ENCODE assay signal across 1 cellular context in the genomic region with DNA sequence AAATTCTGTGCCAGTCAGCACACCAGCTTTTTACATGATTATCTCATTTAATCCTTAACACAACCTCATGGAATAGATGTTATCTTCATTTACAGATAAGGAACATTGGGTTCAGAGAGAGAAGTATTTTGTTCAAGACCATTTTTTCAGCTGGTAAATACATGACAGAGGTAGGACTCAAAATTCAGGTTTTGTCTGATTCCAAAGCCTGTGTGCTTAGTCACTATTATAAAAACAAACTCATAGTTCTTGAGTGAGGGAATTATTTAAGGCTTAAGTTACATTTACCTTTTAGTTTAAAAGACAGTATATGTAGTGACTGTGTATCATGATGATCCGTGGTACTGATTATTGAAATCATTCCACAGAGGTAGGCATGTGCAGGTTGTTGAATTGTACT.
TF ChIP-seq lines count a peak whose summit lies in the region.

No MANE protein-coding gene starts in this region.

TF ChIP-seq in SK-N-SH, 30 proteins besides CTCF, POLR2A, EP300 and RAD21 (continued from another document):
- TF ChIP-seq, protein P1, sequence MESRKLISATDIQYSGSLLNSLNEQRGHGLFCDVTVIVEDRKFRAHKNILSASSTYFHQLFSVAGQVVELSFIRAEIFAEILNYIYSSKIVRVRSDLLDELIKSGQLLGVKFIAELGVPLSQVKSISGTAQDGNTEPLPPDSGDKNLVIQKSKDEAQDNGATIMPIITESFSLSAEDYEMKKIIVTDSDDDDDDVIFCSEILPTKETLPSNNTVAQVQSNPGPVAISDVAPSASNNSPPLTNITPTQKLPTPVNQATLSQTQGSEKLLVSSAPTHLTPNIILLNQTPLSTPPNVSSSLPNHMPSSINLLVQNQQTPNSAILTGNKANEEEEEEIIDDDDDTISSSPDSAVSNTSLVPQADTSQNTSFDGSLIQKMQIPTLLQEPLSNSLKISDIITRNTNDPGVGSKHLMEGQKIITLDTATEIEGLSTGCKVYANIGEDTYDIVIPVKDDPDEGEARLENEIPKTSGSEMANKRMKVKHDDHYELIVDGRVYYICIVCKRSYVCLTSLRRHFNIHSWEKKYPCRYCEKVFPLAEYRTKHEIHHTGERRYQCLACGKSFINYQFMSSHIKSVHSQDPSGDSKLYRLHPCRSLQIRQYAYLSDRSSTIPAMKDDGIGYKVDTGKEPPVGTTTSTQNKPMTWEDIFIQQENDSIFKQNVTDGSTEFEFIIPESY (IDR thresholded peaks at IDR 0.05; ENCODE audit: borderline replicate concordance, low read depth) = no peak
- 0 out of 2 replicates have a peak, but pooled peaks have one; percentile 9 for TF ChIP-seq GATA2 (CRISPR knock-in tag; IDR thresholded peaks at IDR 0.05)
